ENCODE assay signal across 17 cellular contexts in genomic region chr11:134196756-134197155, GRCh38. TPM values are rescaled to one million over a fixed set of nuclear protein-coding genes. Genes with fewer than 3 reads are reported as not detected.
DNase-seq lines count a peak whose midpoint lies in the region; ATAC-seq and TF ChIP-seq lines count a peak whose summit lies in the region.
"Had no signal": no experiment of that assay in that cellular context is flagged by ENCODE, and none has a peak within 500 bp of the region (broad histone marks: within the 10 kb centered on the region; RNA-seq: fewer than 3 reads in every experiment).

No MANE protein-coding gene starts in this region.

- DNase-seq in activated CD4-positive, alpha-beta memory T cell treated with anti-CD3 and anti-CD28 coated beads, Interleukin-2, amount 10 ng/mL, durations not matched to agents 7 days and 5 days: peak; percentile 46
- DNase-seq in activated CD4-positive, alpha-beta memory T cell treated with anti-CD3 and anti-CD28 coated beads for 36 hours: no peak
- DNase-seq in GM23338 (ENCODE audit: low spot score) (peak; percentile 2), Karpas-422 (no peak), NCI-H446 (lab: John Stamatoyannopoulos, UW) (no peak), body of pancreas (no peak)
- DNase-seq in naive thymus-derived CD4-positive, alpha-beta T cell: no peak
- DNase-seq: DND-41; NCI-H1105; NCI-H1694; NCI-H2081 treated with DMSO at 0.1 percent for 48 hours; NCI-H748 treated with DMSO at 0.1 percent for 48 hours; NK-92 treated with Interleukin-12 subunit alpha and Interleukin-12 subunit beta, amount 100 ng/mL, for 24 hours; Peyer's patch had no signal

- no peaks in the 10 kb centered on the region for H3F3A ChIP-seq in GM23338 (replicated peaks; ENCODE audit: low read depth)

- H3K36me3 Mint-ChIP-seq in activated CD4-positive, alpha-beta memory T cell treated with anti-CD3 and anti-CD28 coated beads, Interleukin-2, amount 10 ng/mL, durations not matched to agents 7 days and 5 days (ENCODE audit: low read depth): peaks cover 83% of the 10 kb centered on the region
- peaks cover 67% of the 10 kb centered on the region for H3K36me3 Mint-ChIP-seq in activated CD4-positive, alpha-beta memory T cell treated with anti-CD3 and anti-CD28 coated beads for 36 hours
- H3K36me3 Mint-ChIP-seq in GM23338 (ENCODE audit: low read depth): peaks cover 68% of the 10 kb centered on the region
- peaks cover 97% of the 10 kb centered on the region for H3K36me3 Mint-ChIP-seq in activated T-helper 17 cell treated with anti-CD3 and anti-CD28 coated beads, Interleukin-2, amount 50 U/mL, for 72 hours (ENCODE audit: low read depth)
- peaks cover 29 to 70% (median 40%) of the 10 kb centered on the region in 5 donors for H3K36me3 Mint-ChIP-seq in naive thymus-derived CD4-positive, alpha-beta T cell

- WGBS in body of pancreas, 2 donors: 85 to 89% methylated on average over 4 of the region's 4 CpGs

- no peak for TF ChIP-seq POLR2A in body of pancreas (IDR thresholded peaks at IDR 0.05)

- H3K4me1 Mint-ChIP-seq in activated CD4-positive, alpha-beta memory T cell treated with anti-CD3 and anti-CD28 coated beads, Interleukin-2, amount 10 ng/mL, durations not matched to agents 7 days and 5 days: peaks cover 16% of the 10 kb centered on the region
- H3K4me1 Mint-ChIP-seq in activated CD4-positive, alpha-beta memory T cell treated with anti-CD3 and anti-CD28 coated beads for 36 hours (ENCODE audit: low read depth): peaks cover 5% of the 10 kb centered on the region
- H3K4me1 Mint-ChIP-seq in GM23338: peaks cover 14% of the 10 kb centered on the region; the same call in 2 of the 3 replicates
- H3K4me1 Mint-ChIP-seq in activated T-helper 17 cell treated with anti-CD3 and anti-CD28 coated beads, Interleukin-2, amount 50 U/mL, for 72 hours: no peaks in the 10 kb centered on the region
- peaks cover 0 to 9% (median 0%) of the 10 kb centered on the region in 7 donors for H3K4me1 Mint-ChIP-seq in naive thymus-derived CD4-positive, alpha-beta T cell

- H3K9me2 ChIP-seq in GM23338 (ENCODE audit: insufficient read depth) (no peaks in the 10 kb centered on the region), Karpas-422 (replicated peaks; ENCODE audit: insufficient read depth, low read length) (no peaks in the 10 kb centered on the region)

- H3K27ac ChIP-seq in GM23338 (ENCODE audit: low read depth) (no peak overlapping the region), Karpas-422 (ENCODE audit: low read length) (no peak overlapping the region), body of pancreas (no peak overlapping the region)
- H3K27ac ChIP-seq in naive thymus-derived CD4-positive, alpha-beta T cell (ENCODE audit: low read depth, low read length): no peak overlapping the region
- H3K27ac ChIP-seq: A549, BLaER1, Peyer's patch had no signal

- no peaks in the 10 kb centered on the region for H3K9me3 ChIP-seq in naive thymus-derived CD4-positive, alpha-beta T cell (ENCODE audit: control insufficient read depth in 2 of 3, low read length in 3 of 3)
- H3K9me3 ChIP-seq in Karpas-422 (ENCODE audit: low read length) (no peaks in the 10 kb centered on the region), body of pancreas (no peaks in the 10 kb centered on the region)
- H3K9me3 ChIP-seq: A549, BLaER1, Peyer's patch had no signal

- H3K4me2 ChIP-seq in GM23338: no peak overlapping the region
- H3K4me2 ChIP-seq in Karpas-422 (ENCODE audit: low read depth, low read length, poor library complexity, severe bottlenecking): no peak overlapping the region
- H3K4me2 ChIP-seq: A549, BLaER1 had no signal

- POLR2A ChIA-PET in activated CD4-positive, alpha-beta memory T cell treated with anti-CD3 and anti-CD28 coated beads, Interleukin-2, amount 10 ng/mL, durations not matched to agents 7 days and 5 days (lab: Charles Lee): interaction anchor here (0.7 to 3.2 kb wide), 4 partner anchors 9 to 71 kb away, joined by 3 to 14 read pairs (median 4); partner anchors contain the start of genes NCAPD3 and VPS26B
- POLR2A ChIA-PET in activated CD4-positive, alpha-beta memory T cell treated with anti-CD3 and anti-CD28 coated beads for 36 hours (lab: Charles Lee): interaction anchor here (0.7 kb wide), 1 partner anchor 113 kb away, joined by 3 read pairs; no protein-coding TSS in a partner anchor
- POLR2A ChIA-PET in naive thymus-derived CD4-positive, alpha-beta T cell (lab: Charles Lee): no interaction called here

- H3K79me2 ChIP-seq in GM23338 (replicated peaks; ENCODE audit: insufficient read depth) (peaks cover 6% of the 10 kb centered on the region), Karpas-422 (ENCODE audit: low read length) (no peaks in the 10 kb centered on the region)

- ATAC-seq in GM23338: no peak
- no peak for ATAC-seq in activated T-helper 17 cell treated with anti-CD3 and anti-CD28 coated beads, Interleukin-2, amount 50 U/mL, for 72 hours (replicated peaks)
- peak; percentile 47 for ATAC-seq in naive thymus-derived CD4-positive, alpha-beta T cell
- ATAC-seq in body of pancreas: no peak
- ATAC-seq: A549 had no signal

- H3K4me3 ChIP-seq in GM23338 (no peak overlapping the region), Karpas-422 (ENCODE audit: low read length) (no peak overlapping the region), body of pancreas (no peak overlapping the region)
- no peak overlapping the region for H3K4me3 ChIP-seq in naive thymus-derived CD4-positive, alpha-beta T cell (ENCODE audit: low read length)
- H3K4me3 ChIP-seq: A549, BLaER1, Peyer's patch had no signal

- H3K36me3 ChIP-seq in GM23338 (ENCODE audit: insufficient read depth): peaks cover 31% of the 10 kb centered on the region
- H3K36me3 ChIP-seq in naive thymus-derived CD4-positive, alpha-beta T cell (ENCODE audit: control insufficient read depth in 2 of 3, insufficient read depth in 3 of 3, low read length in 3 of 3): peaks cover 0 to 55% (median 10%) of the 10 kb centered on the region in 3 experiments
- peaks cover 25% of the 10 kb centered on the region for H3K36me3 ChIP-seq in Karpas-422 (ENCODE audit: insufficient read depth, low read length)
- H3K36me3 ChIP-seq in body of pancreas (replicated peaks in 1 of 2; ENCODE audit: insufficient read depth in 1 of 2, low read depth in 2 of 2): peaks cover 0 to 3% of the 10 kb centered on the region in 2 donors

- H2AFZ ChIP-seq in GM23338 (no peak overlapping the region), Karpas-422 (ENCODE audit: low read length) (no peak overlapping the region)

- H3K27me3 Mint-ChIP-seq in activated CD4-positive, alpha-beta memory T cell treated with anti-CD3 and anti-CD28 coated beads, Interleukin-2, amount 10 ng/mL, durations not matched to agents 7 days and 5 days: no peaks in the 10 kb centered on the region
- H3K27me3 Mint-ChIP-seq in activated CD4-positive, alpha-beta memory T cell treated with anti-CD3 and anti-CD28 coated beads for 36 hours: no peaks in the 10 kb centered on the region
- H3K27me3 Mint-ChIP-seq in GM23338 (ENCODE audit: insufficient read depth, low read depth, poor library complexity): no peaks in the 10 kb centered on the region
- H3K27me3 Mint-ChIP-seq in activated T-helper 17 cell treated with anti-CD3 and anti-CD28 coated beads, Interleukin-2, amount 50 U/mL, for 72 hours: no peaks in the 10 kb centered on the region
- no peaks in the 10 kb centered on the region for H3K27me3 Mint-ChIP-seq in naive thymus-derived CD4-positive, alpha-beta T cell

- H3K27ac Mint-ChIP-seq in activated CD4-positive, alpha-beta memory T cell treated with anti-CD3 and anti-CD28 coated beads, Interleukin-2, amount 10 ng/mL, durations not matched to agents 7 days and 5 days: peak overlapping the region; percentile 85
- H3K27ac Mint-ChIP-seq in activated CD4-positive, alpha-beta memory T cell treated with anti-CD3 and anti-CD28 coated beads for 36 hours: no peak overlapping the region
- no peak overlapping the region for H3K27ac Mint-ChIP-seq in GM23338
- H3K27ac Mint-ChIP-seq in activated T-helper 17 cell treated with anti-CD3 and anti-CD28 coated beads, Interleukin-2, amount 50 U/mL, for 72 hours: peak overlapping the region; percentile 15
- H3K27ac Mint-ChIP-seq in naive thymus-derived CD4-positive, alpha-beta T cell: peak overlapping the region in 4 of 9 donors; percentile 11 to 64 (median 34)

- intact Hi-C loops in activated CD4-positive, alpha-beta memory T cell treated with anti-CD3 and anti-CD28 coated beads for 36 hours (cut with micrococcal nuclease): no loop called here
- intact Hi-C loops in naive thymus-derived CD4-positive, alpha-beta T cell (cut with micrococcal nuclease): no loop called here
- intact Hi-C loops in body of pancreas (cut with DNase I): no loop called here

- no peak overlapping the region for H3K9ac ChIP-seq in Karpas-422 (ENCODE audit: low read length)
- H3K9ac ChIP-seq: BLaER1 had no signal

- H4K20me1 ChIP-seq in GM23338 (replicated peaks; ENCODE audit: insufficient read depth) (peaks cover 12% of the 10 kb centered on the region), Karpas-422 (ENCODE audit: insufficient read depth, low read depth, low read length) (no peaks in the 10 kb centered on the region)
- H4K20me1 ChIP-seq: BLaER1 had no signal

- no peak for TF ChIP-seq CTCF in GM23338 (conservative IDR thresholded peaks at IDR 0.05; ENCODE audit: low read depth in 2 of 2)
- no peak for TF ChIP-seq CTCF in body of pancreas (IDR thresholded peaks at IDR 0.05)

- H3K27me3 ChIP-seq in GM23338 (ENCODE audit: insufficient read depth): no peaks in the 10 kb centered on the region
- no peaks in the 10 kb centered on the region for H3K27me3 ChIP-seq in naive thymus-derived CD4-positive, alpha-beta T cell (ENCODE audit: control insufficient read depth in 2 of 2, insufficient read depth in 2 of 2, low read length in 2 of 2)
- no peaks in the 10 kb centered on the region for H3K27me3 ChIP-seq in Karpas-422 (ENCODE audit: low read length)
- H3K27me3 ChIP-seq in body of pancreas: no peaks in the 10 kb centered on the region
- H3K27me3 ChIP-seq: BLaER1, Peyer's patch had no signal

- CTCF ChIA-PET in activated CD4-positive, alpha-beta memory T cell treated with anti-CD3 and anti-CD28 coated beads, Interleukin-2, amount 10 ng/mL, durations not matched to agents 7 days and 5 days (lab: Charles Lee): interaction anchor here (1.4 to 1.5 kb wide), 2 partner anchors 10 to 28 kb away, joined by 3 to 5 read pairs; partner anchors contain the start of genes NCAPD3 and VPS26B
- CTCF ChIA-PET in activated CD4-positive, alpha-beta memory T cell treated with anti-CD3 and anti-CD28 coated beads for 36 hours (lab: Charles Lee): interaction anchor here (2.7 kb wide), 1 partner anchor 11 kb away, joined by 12 read pairs; no protein-coding TSS in a partner anchor
- CTCF ChIA-PET in naive thymus-derived CD4-positive, alpha-beta T cell (lab: Charles Lee): no interaction called here

- peak overlapping the region; percentile 42 for H3K4me3 Mint-ChIP-seq in activated CD4-positive, alpha-beta memory T cell treated with anti-CD3 and anti-CD28 coated beads, Interleukin-2, amount 10 ng/mL, durations not matched to agents 7 days and 5 days
- H3K4me3 Mint-ChIP-seq in activated CD4-positive, alpha-beta memory T cell treated with anti-CD3 and anti-CD28 coated beads for 36 hours: no peak overlapping the region
- H3K4me3 Mint-ChIP-seq in GM23338: no peak overlapping the region
- H3K4me3 Mint-ChIP-seq in activated T-helper 17 cell treated with anti-CD3 and anti-CD28 coated beads, Interleukin-2, amount 50 U/mL, for 72 hours: no peak overlapping the region
- H3K4me3 Mint-ChIP-seq in naive thymus-derived CD4-positive, alpha-beta T cell: no peak overlapping the region

- no peaks in the 10 kb centered on the region for H3K9me3 Mint-ChIP-seq in activated CD4-positive, alpha-beta memory T cell treated with anti-CD3 and anti-CD28 coated beads, Interleukin-2, amount 10 ng/mL, durations not matched to agents 7 days and 5 days
- no peaks in the 10 kb centered on the region for H3K9me3 Mint-ChIP-seq in activated CD4-positive, alpha-beta memory T cell treated with anti-CD3 and anti-CD28 coated beads for 36 hours
- H3K9me3 Mint-ChIP-seq in GM23338: no peaks in the 10 kb centered on the region
- H3K9me3 Mint-ChIP-seq in activated T-helper 17 cell treated with anti-CD3 and anti-CD28 coated beads, Interleukin-2, amount 50 U/mL, for 72 hours: no peaks in the 10 kb centered on the region
- H3K9me3 Mint-ChIP-seq in naive thymus-derived CD4-positive, alpha-beta T cell: no peaks in the 10 kb centered on the region

- H3K4me1 ChIP-seq in GM23338 (ENCODE audit: insufficient read depth) (peaks cover 4% of the 10 kb centered on the region; the same call in 1 of the 2 replicates), Karpas-422 (ENCODE audit: low read length) (peaks cover 5% of the 10 kb centered on the region), body of pancreas (no peaks in the 10 kb centered on the region)
- no peaks in the 10 kb centered on the region for H3K4me1 ChIP-seq in naive thymus-derived CD4-positive, alpha-beta T cell (ENCODE audit: control insufficient read depth in 2 of 2, insufficient read depth in 2 of 2, low read length in 2 of 2)
- H3K4me1 ChIP-seq: A549, BLaER1, Peyer's patch had no signal

RNA-seq across cellular contexts. Expression of gene NCAPD3, which starts 27.0 kb away (rescaled TPM):
- total RNA-seq in activated CD4-positive, alpha-beta memory T cell treated with anti-CD3 and anti-CD28 coated beads, Interleukin-2, amount 10 ng/mL, durations not matched to agents 7 days and 5 days: 10 to 100 TPM; 94.4 to 97.2 TPM
- 100 to 1,000 TPM in 1 of 2 experiments, 10 to 100 TPM in 1; 94.6 to 101 TPM for total RNA-seq in activated CD4-positive, alpha-beta memory T cell treated with anti-CD3 and anti-CD28 coated beads for 36 hours
- total RNA-seq in GM23338 (2014; rRNA removed; shearing (Covaris generic)): 48.9 and 49.8 TPM in 2 replicates
- polyA plus RNA-seq in GM23338 (2016; fragmentation: Nextera tagmentation; extraction: Ambion mirVana): 32.1 and 37.1 TPM in 2 replicates
- total RNA-seq in activated T-helper 17 cell treated with anti-CD3 and anti-CD28 coated beads, Interleukin-2, amount 50 U/mL, for 72 hours: 100 to 1,000 TPM in 1 of 2 donors, 10 to 100 TPM in 1; 77.5 to 103 TPM
- 10 to 100 TPM; 31.5 to 90.9 (median 40.3) TPM for total RNA-seq in naive thymus-derived CD4-positive, alpha-beta T cell
- 10 to 100 TPM; 16.3 to 18.7 TPM for polyA plus RNA-seq in naive thymus-derived CD4-positive, alpha-beta T cell
- total RNA-seq in Karpas-422 (2014; rRNA removed; shearing (Covaris generic); ENCODE audit: low replicate concordance): 19.5 and 22.0 TPM in 2 replicates
- 10 to 100 TPM in 1 of 2 donors, 1 to 10 TPM in 1; 4.7 to 10.9 TPM for total RNA-seq in body of pancreas

RNA-seq across cellular contexts. Expression of gene VPS26B, which starts 27.7 kb away (rescaled TPM):
- 10 to 100 TPM; 60.4 to 63.9 TPM for total RNA-seq in activated CD4-positive, alpha-beta memory T cell treated with anti-CD3 and anti-CD28 coated beads, Interleukin-2, amount 10 ng/mL, durations not matched to agents 7 days and 5 days
- total RNA-seq in activated CD4-positive, alpha-beta memory T cell treated with anti-CD3 and anti-CD28 coated beads for 36 hours: 10 to 100 TPM; 36.2 to 38.8 TPM
- total RNA-seq in GM23338 (2014; rRNA removed; shearing (Covaris generic)): 29.1 and 30.3 TPM in 2 replicates
- polyA plus RNA-seq in GM23338 (2016; fragmentation: Nextera tagmentation; extraction: Ambion mirVana): 9.2 and 10.1 TPM in 2 replicates
- total RNA-seq in activated T-helper 17 cell treated with anti-CD3 and anti-CD28 coated beads, Interleukin-2, amount 50 U/mL, for 72 hours: 10 to 100 TPM; 36.6 to 40.7 TPM
- total RNA-seq in naive thymus-derived CD4-positive, alpha-beta T cell: 10 to 100 TPM; 50.9 to 69.2 (median 61.8) TPM
- polyA plus RNA-seq in naive thymus-derived CD4-positive, alpha-beta T cell: 10 to 100 TPM; 42.6 to 59.1 TPM
- 7.9 and 11.2 TPM in 2 replicates for total RNA-seq in Karpas-422 (2014; rRNA removed; shearing (Covaris generic); ENCODE audit: low replicate concordance)
- total RNA-seq in body of pancreas: 10 to 100 TPM; 23.7 to 34.8 TPM

RNA-seq across cellular contexts. Expression of gene THYN1, which starts 56.4 kb away (rescaled TPM):
- total RNA-seq in activated CD4-positive, alpha-beta memory T cell treated with anti-CD3 and anti-CD28 coated beads, Interleukin-2, amount 10 ng/mL, durations not matched to agents 7 days and 5 days: 10 to 100 TPM; 61.5 to 67.0 TPM
- total RNA-seq in activated CD4-positive, alpha-beta memory T cell treated with anti-CD3 and anti-CD28 coated beads for 36 hours: 10 to 100 TPM; 74.0 to 74.3 TPM
- total RNA-seq in GM23338 (2014; rRNA removed; shearing (Covaris generic)): 91.0 and 116 TPM in 2 replicates
- polyA plus RNA-seq in GM23338 (2016; fragmentation: Nextera tagmentation; extraction: Ambion mirVana): 183 and 216 TPM in 2 replicates
- total RNA-seq in activated T-helper 17 cell treated with anti-CD3 and anti-CD28 coated beads, Interleukin-2, amount 50 U/mL, for 72 hours: 10 to 100 TPM; 72.7 to 81.0 TPM
- 10 to 100 TPM; 34.4 to 67.7 (median 62.5) TPM for total RNA-seq in naive thymus-derived CD4-positive, alpha-beta T cell
- 100 to 1,000 TPM; 153 to 166 TPM for polyA plus RNA-seq in naive thymus-derived CD4-positive, alpha-beta T cell
- 30.0 and 54.0 TPM in 2 replicates for total RNA-seq in Karpas-422 (2014; rRNA removed; shearing (Covaris generic); ENCODE audit: low replicate concordance)
- 10 to 100 TPM; 17.8 to 25.7 TPM for total RNA-seq in body of pancreas

RNA-seq across cellular contexts. Expression of gene ACAD8, which starts 56.6 kb away (rescaled TPM):
- 10 to 100 TPM; 21.8 to 23.3 TPM for total RNA-seq in activated CD4-positive, alpha-beta memory T cell treated with anti-CD3 and anti-CD28 coated beads, Interleukin-2, amount 10 ng/mL, durations not matched to agents 7 days and 5 days
- 10 to 100 TPM; 20.9 to 22.1 TPM for total RNA-seq in activated CD4-positive, alpha-beta memory T cell treated with anti-CD3 and anti-CD28 coated beads for 36 hours
- 62.3 and 65.4 TPM in 2 replicates for total RNA-seq in GM23338 (2014; rRNA removed; shearing (Covaris generic))
- 42.8 and 43.2 TPM in 2 replicates for polyA plus RNA-seq in GM23338 (2016; fragmentation: Nextera tagmentation; extraction: Ambion mirVana)
- total RNA-seq in activated T-helper 17 cell treated with anti-CD3 and anti-CD28 coated beads, Interleukin-2, amount 50 U/mL, for 72 hours: 10 to 100 TPM; 22.8 to 23.7 TPM
- total RNA-seq in naive thymus-derived CD4-positive, alpha-beta T cell: 10 to 100 TPM; 18.5 to 40.2 (median 26.1) TPM
- 10 to 100 TPM; 21.1 to 23.8 TPM for polyA plus RNA-seq in naive thymus-derived CD4-positive, alpha-beta T cell
- 9.6 and 9.9 TPM in 2 replicates for total RNA-seq in Karpas-422 (2014; rRNA removed; shearing (Covaris generic); ENCODE audit: low replicate concordance)
- 10 to 100 TPM; 30.9 to 39.2 TPM for total RNA-seq in body of pancreas

Comparison
In these comparisons a context has a peak if more than half of its experiments do, and no peak if none do; other contexts are left out.
1. DNase-seq: peak in activated CD4-positive, alpha-beta memory T cell treated with anti-CD3 and anti-CD28 coated beads, Interleukin-2, amount 10 ng/mL, durations not matched to agents 7 days and 5 days (single experiment) and GM23338 (single experiment); none in activated CD4-positive, alpha-beta memory T cell treated with anti-CD3 and anti-CD28 coated beads for 36 hours (single experiment), naive thymus-derived CD4-positive, alpha-beta T cell (0 of 9), Karpas-422 (single experiment), NCI-H446 (0 of 2) and body of pancreas (0 of 4).
2. H3K27ac Mint-ChIP-seq: peak in activated CD4-positive, alpha-beta memory T cell treated with anti-CD3 and anti-CD28 coated beads, Interleukin-2, amount 10 ng/mL, durations not matched to agents 7 days and 5 days (single experiment) and activated T-helper 17 cell treated with anti-CD3 and anti-CD28 coated beads, Interleukin-2, amount 50 U/mL, for 72 hours (single experiment); none in activated CD4-positive, alpha-beta memory T cell treated with anti-CD3 and anti-CD28 coated beads for 36 hours (single experiment) and GM23338 (single experiment).